25 cellular contexts compared by ENCODE assay signal in the genomic region with DNA sequence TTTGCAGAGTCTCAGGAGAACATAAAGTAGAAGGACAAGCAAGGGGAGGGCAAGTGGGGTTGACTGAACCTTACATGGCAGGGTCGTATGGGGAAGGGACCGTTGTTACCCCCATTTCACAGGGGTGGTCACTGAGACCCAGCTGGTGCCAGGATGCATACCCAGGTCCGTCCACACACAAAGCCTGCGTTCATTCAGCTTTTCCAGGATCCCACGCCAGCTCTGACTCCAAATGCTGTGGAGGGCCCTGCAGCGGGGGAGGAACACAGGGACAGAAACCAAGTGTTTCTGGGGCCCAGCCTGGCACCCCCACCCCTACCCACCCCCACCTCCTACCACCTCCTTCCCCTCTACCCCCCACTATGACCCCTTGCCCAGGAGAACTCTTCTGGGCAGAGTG. TPM values are rescaled to one million over a fixed set of nuclear protein-coding genes. Genes with fewer than 3 reads are reported as not detected.
"Had no signal": no experiment of that assay in that cellular context is flagged by ENCODE, and none has a peak within 500 bp of the region (broad histone marks: within the 10 kb centered on the region; RNA-seq: fewer than 3 reads in every experiment).

No MANE protein-coding gene starts in this region.

- DNase-seq: dermis blood vessel endothelial cell; effector CD8-positive, alpha-beta T cell; effector memory CD8-positive, alpha-beta T cell; endodermal cell; erythroblast; esophagus squamous epithelium; foreskin fibroblast; gastrocnemius medialis; head of caudate nucleus; heart right ventricle; hippocampal formation; left cardiac atrium; left lung; left ventricle myocardium superior; lower lobe of right lung; mesenchymal stem cell; mucosa of descending colon; naive B cell had no signal

- H3K36me3 ChIP-seq: esophagus squamous epithelium, gastrocnemius medialis, heart right ventricle, left lung, lower lobe of right lung had no signal

- H3K9me3 ChIP-seq: esophagus squamous epithelium, gastrocnemius medialis, heart right ventricle, left lung, lower lobe of right lung, mucosa of descending colon had no signal

- H3K27ac ChIP-seq: coronary artery, epithelial cell of prostate, esophagus squamous epithelium, gastrocnemius medialis, heart right ventricle, left lung, lower lobe of right lung had no signal

- H3K4me3 ChIP-seq: coronary artery, esophagus squamous epithelium, gastrocnemius medialis, heart right ventricle, left lung, lower lobe of right lung, mucosa of descending colon had no signal

- ATAC-seq: effector memory CD8-positive, alpha-beta T cell; esophagus mucosa; gastrocnemius medialis; heart right ventricle; left cardiac atrium; left lung; left ventricle myocardium superior; lower lobe of right lung; mucosa of descending colon had no signal

- H3K4me1 ChIP-seq: esophagus squamous epithelium, gastrocnemius medialis, left lung, lower lobe of right lung had no signal

RNA-seq across cellular contexts. Expression of a gene that starts 16.5 kb away (rescaled TPM):
- total RNA-seq: heart right ventricle, kidney epithelial cell, left cardiac atrium, left ventricle myocardium superior, lung microvascular endothelial cell, mesothelial cell of epicardium, myocyte had no signal
